16 cellular contexts compared by ENCODE assay signal in the genomic region with DNA sequence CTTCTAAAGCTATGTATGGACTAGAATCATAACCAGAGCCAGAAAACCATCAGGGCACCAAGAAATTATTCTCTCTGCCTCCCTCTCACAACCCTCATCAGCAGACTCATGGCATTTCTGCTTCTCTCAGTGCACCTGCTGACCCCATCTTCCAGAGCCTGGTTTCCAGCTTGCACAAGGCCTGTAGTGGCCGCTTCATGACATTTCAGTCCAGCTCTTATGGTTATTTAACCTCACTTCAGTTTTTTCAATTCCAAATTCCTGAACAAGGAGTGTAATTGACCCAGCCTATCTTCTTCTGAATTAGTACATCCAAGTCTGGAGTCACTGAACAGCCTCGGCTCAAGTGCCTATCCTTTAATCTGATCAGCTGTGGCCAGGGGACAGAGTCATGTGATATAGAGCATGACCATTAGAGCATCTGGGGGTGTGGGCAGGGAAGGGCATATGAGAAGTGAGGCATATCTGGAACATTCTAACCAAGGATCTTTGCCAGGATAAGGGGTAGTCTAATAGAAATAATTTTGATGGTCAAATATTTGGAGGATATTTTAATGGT.
DNase-seq lines count a peak whose midpoint lies in the region; ATAC-seq and TF ChIP-seq lines count a peak whose summit lies in the region.
"Had no signal": no experiment of that assay in that cellular context is flagged by ENCODE, and none has a peak within 500 bp of the region (broad histone marks: within the 10 kb centered on the region; RNA-seq: fewer than 3 reads in every experiment).

No MANE protein-coding gene starts in this region.

- intact Hi-C loops in lower lobe of right lung (cut with DNase I) (no loop called here), upper lobe of right lung (cut with DNase I) (no loop called here), spleen (cut with DNase I; ENCODE audit: low total_unique reads) (no loop called here)

- DNase-seq in Karpas-422: peak; percentile 21
- no peak for DNase-seq in RWPE2 (ENCODE audit: low spot score)
- no peak for DNase-seq in lower lobe of right lung
- DNase-seq in upper lobe of right lung: no peak
- DNase-seq in spleen: no peak
- DNase-seq in NK-92 (lab: John Stamatoyannopoulos, UW; ENCODE audit: unreplicated experiment): no peak
- DNase-seq in right atrium auricular region (ENCODE audit: low spot score): no peak
- no peak for DNase-seq in amygdala (lab: John Stamatoyannopoulos, UW)
- DNase-seq: ACHN; BE2C; C1 segment of cervical spinal cord; Caco-2; CD4-positive, CD25-positive, alpha-beta regulatory T cell; GM23248; HCEC 1CT had no signal

- ATAC-seq in RWPE2 (ENCODE audit: low read depth) (no peak), lower lobe of right lung (peak; percentile 77 to 85), upper lobe of right lung (peak; percentile 83)

- H3K27me3 ChIP-seq in Karpas-422 (ENCODE audit: low read length) (no peaks in the 10 kb centered on the region), RWPE2 (ENCODE audit: insufficient read depth, poor library complexity, severe bottlenecking) (no peaks in the 10 kb centered on the region), lower lobe of right lung (ENCODE audit: low read depth) (no peaks in the 10 kb centered on the region), upper lobe of right lung (no peaks in the 10 kb centered on the region), spleen (replicated peaks in 1 of 7) (no peaks in the 10 kb centered on the region), right atrium auricular region (no peaks in the 10 kb centered on the region)
- H3K27me3 ChIP-seq: BE2C had no signal

- H3K27ac ChIP-seq in Karpas-422 (ENCODE audit: low read length): no peak overlapping the region
- H3K27ac ChIP-seq in RWPE2 (ENCODE audit: poor library complexity, severe bottlenecking): peak overlapping the region; percentile 75
- no peak overlapping the region for H3K27ac ChIP-seq in lower lobe of right lung
- no peak overlapping the region for H3K27ac ChIP-seq in upper lobe of right lung
- H3K27ac ChIP-seq in spleen: no peak overlapping the region
- no peak overlapping the region for H3K27ac ChIP-seq in right atrium auricular region
- H3K27ac ChIP-seq: GM23248, HL-60 had no signal

- H3K36me3 ChIP-seq in Karpas-422 (ENCODE audit: insufficient read depth, low read length) (no peaks in the 10 kb centered on the region), RWPE2 (ENCODE audit: low read depth) (no peaks in the 10 kb centered on the region), lower lobe of right lung (no peaks in the 10 kb centered on the region), upper lobe of right lung (no peaks in the 10 kb centered on the region), spleen (no peaks in the 10 kb centered on the region), right atrium auricular region (no peaks in the 10 kb centered on the region)
- H3K36me3 ChIP-seq: BE2C had no signal

- WGBS in spleen, 5 donors: 80 to 97% (median 91%) methylated on average over 2 of the region's 2 CpGs

- H3K4me3 ChIP-seq in Karpas-422 (ENCODE audit: low read length) (no peak overlapping the region), RWPE2 (ENCODE audit: severe bottlenecking) (no peak overlapping the region), lower lobe of right lung (no peak overlapping the region), upper lobe of right lung (no peak overlapping the region), spleen (no peak overlapping the region), right atrium auricular region (no peak overlapping the region)
- H3K4me3 ChIP-seq: GM23248 had no signal

- H4K20me1 ChIP-seq in Karpas-422 (ENCODE audit: insufficient read depth, low read depth, low read length): no peaks in the 10 kb centered on the region

- H3K9me3 ChIP-seq in Karpas-422 (ENCODE audit: low read length): no peaks in the 10 kb centered on the region
- no peaks in the 10 kb centered on the region for H3K9me3 ChIP-seq in RWPE2 (ENCODE audit: severe bottlenecking)
- H3K9me3 ChIP-seq in lower lobe of right lung: peaks cover 7% of the 10 kb centered on the region
- H3K9me3 ChIP-seq in upper lobe of right lung: no peaks in the 10 kb centered on the region
- peaks cover 0 to 19% (median 4%) of the 10 kb centered on the region in 8 donors for H3K9me3 ChIP-seq in spleen
- H3K9me3 ChIP-seq in right atrium auricular region: peaks cover 0 to 7% of the 10 kb centered on the region in 2 donors
- H3K9me3 ChIP-seq: BE2C, Caco-2 had no signal

- H3K9ac ChIP-seq in Karpas-422 (ENCODE audit: low read length): no peak overlapping the region
- H3K9ac ChIP-seq: GM23248 had no signal

- no peaks in the 10 kb centered on the region for H3K4me1 ChIP-seq in Karpas-422 (ENCODE audit: low read length)
- H3K4me1 ChIP-seq in RWPE2 (ENCODE audit: insufficient read depth, poor library complexity, severe bottlenecking): peaks cover 13% of the 10 kb centered on the region
- H3K4me1 ChIP-seq in lower lobe of right lung: no peaks in the 10 kb centered on the region
- no peaks in the 10 kb centered on the region for H3K4me1 ChIP-seq in upper lobe of right lung
- no peaks in the 10 kb centered on the region for H3K4me1 ChIP-seq in spleen
- H3K4me1 ChIP-seq in right atrium auricular region: no peaks in the 10 kb centered on the region
- H3K4me1 ChIP-seq: BE2C, Caco-2 had no signal

- no peak overlapping the region for H3K4me2 ChIP-seq in Karpas-422 (ENCODE audit: low read depth, low read length, poor library complexity, severe bottlenecking)

- H3K9me2 ChIP-seq in Karpas-422 (replicated peaks; ENCODE audit: insufficient read depth, low read length): no peaks in the 10 kb centered on the region

- no peaks in the 10 kb centered on the region for H3K79me2 ChIP-seq in Karpas-422 (ENCODE audit: low read length)

- TF ChIP-seq POLR2A in spleen (IDR thresholded peaks at IDR 0.05): no peak

- no peak overlapping the region for H2AFZ ChIP-seq in Karpas-422 (ENCODE audit: low read length)
- H2AFZ ChIP-seq: GM23248 had no signal

- TF ChIP-seq CTCF in RWPE2 (IDR thresholded peaks at IDR 0.05; ENCODE audit: poor library complexity, severe bottlenecking): no peak
- TF ChIP-seq CTCF in lower lobe of right lung (IDR thresholded peaks at IDR 0.05): no peak
- TF ChIP-seq CTCF in upper lobe of right lung (IDR thresholded peaks at IDR 0.05): no peak
- TF ChIP-seq CTCF in spleen (IDR thresholded peaks at IDR 0.05 in 8 of 11, conservative IDR thresholded peaks at IDR 0.05 in 3 of 11): no peak
- TF ChIP-seq CTCF in right atrium auricular region (IDR thresholded peaks at IDR 0.05): no peak
